25 cellular contexts compared by ENCODE assay signal in the genomic region with DNA sequence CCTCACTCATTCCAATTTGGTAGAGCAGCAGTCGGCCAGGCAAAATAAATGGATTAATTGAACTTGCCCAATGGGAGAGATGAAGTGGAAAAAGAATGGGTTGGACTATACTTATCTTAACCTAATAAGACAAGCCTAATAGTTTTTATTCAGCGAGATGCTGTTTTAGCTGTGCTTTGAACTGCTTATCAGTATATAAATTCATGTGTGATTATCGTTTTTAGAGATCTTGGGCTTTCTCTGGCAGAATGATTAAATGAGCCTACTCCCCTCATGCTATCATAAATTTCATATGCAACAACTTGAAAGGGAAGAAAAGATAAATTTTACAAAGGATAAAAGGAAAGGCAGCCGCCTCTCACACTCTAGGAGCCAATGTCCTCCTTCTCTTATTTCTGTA. TPM values are rescaled to one million over a fixed set of nuclear protein-coding genes. Genes with fewer than 3 reads are reported as not detected.
DNase-seq lines count a peak whose midpoint lies in the region; ATAC-seq and TF ChIP-seq lines count a peak whose summit lies in the region.
"Had no signal": no experiment of that assay in that cellular context is flagged by ENCODE, and none has a peak within 500 bp of the region (broad histone marks: within the 10 kb centered on the region; RNA-seq: fewer than 3 reads in every experiment).

No MANE protein-coding gene starts in this region.

- no peak overlapping the region for H3K23ac ChIP-seq in mesendoderm (ENCODE audit: low read length)

- no peaks in the 10 kb centered on the region for H3K4me1 Mint-ChIP-seq in natural killer cell
- H3K4me1 Mint-ChIP-seq: CD14-positive monocyte; CD4-positive, alpha-beta memory T cell; CD4-positive, CD25-positive, alpha-beta regulatory T cell; CD8-positive, alpha-beta memory T cell had no signal

- H3K9ac ChIP-seq in SK-N-SH (no peak overlapping the region), mesendoderm (ENCODE audit: low read length) (no peak overlapping the region), MM.1S (ENCODE audit: low read length) (no peak overlapping the region)
- H3K9ac ChIP-seq: BLaER1 had no signal

- H2AFZ ChIP-seq in SK-N-SH (ENCODE audit: low read depth): no peak overlapping the region
- no peak overlapping the region for H2AFZ ChIP-seq in MM.1S (ENCODE audit: low read length)

- CTCF ChIA-PET in SK-N-SH (lab: Yijun Ruan, JAX): interaction anchor here (0.6 to 1.9 kb wide), 6 partner anchors 29 to 300 kb away, joined by 3 to 7 read pairs (median 3); no protein-coding TSS in a partner anchor

- peak; percentile 27 for DNase-seq in SK-N-SH
- peak; percentile 14 for DNase-seq in esophagus muscularis mucosa (ENCODE audit: extremely low spot score)
- DNase-seq in mesendoderm: peak; percentile 44
- DNase-seq in MM.1S: no peak
- no peak for DNase-seq in natural killer cell
- DNase-seq: 8988T; ACHN; BE2C; C1 segment of cervical spinal cord; CD4-positive, alpha-beta memory T cell; CD4-positive, CD25-positive, alpha-beta regulatory T cell; CD8-positive, alpha-beta memory T cell; COR-L47; DMS 273 treated with DMSO at 0.1 percent for 48 hours; DMS153; DMS53; DMS79; DND-41; EL; GDM1 had no signal

- H4K8ac ChIP-seq in mesendoderm (ENCODE audit: low read depth, low read length): no peak overlapping the region

- TF ChIP-seq CTCF in SK-N-SH (IDR thresholded peaks at IDR 0.05) (no peak), esophagus muscularis mucosa (IDR thresholded peaks at IDR 0.05) (no peak), MM.1S (IDR thresholded peaks at IDR 0.05; ENCODE audit: low read length) (no peak), natural killer cell (IDR thresholded peaks at IDR 0.05) (no peak)

- TF ChIP-seq RAD21 in SK-N-SH (IDR thresholded peaks at IDR 0.05; ENCODE audit: low read length): no peak; the same call in 1 of the 2 replicates

- intact Hi-C loops in esophagus muscularis mucosa (cut with DNase I): no loop called here
- intact Hi-C loops in natural killer cell (cut with micrococcal nuclease): no loop called here

- no peaks in the 10 kb centered on the region for H3K9me2 ChIP-seq in SK-N-SH
- H3K9me2 ChIP-seq in MM.1S (replicated peaks; ENCODE audit: insufficient read depth, low read length): no peaks in the 10 kb centered on the region

- H3K36me3 ChIP-seq in SK-N-SH (replicated peaks in 1 of 2; ENCODE audit: control insufficient read depth in 1 of 2, insufficient read depth in 2 of 2, low read length in 1 of 2): peaks cover 0 to 10% of the 10 kb centered on the region in 2 experiments
- H3K36me3 ChIP-seq in esophagus muscularis mucosa: no peaks in the 10 kb centered on the region
- no peaks in the 10 kb centered on the region for H3K36me3 ChIP-seq in mesendoderm (ENCODE audit: control insufficient read depth, insufficient read depth, low read length)
- H3K36me3 ChIP-seq in MM.1S (replicated peaks; ENCODE audit: insufficient read depth, low read length): no peaks in the 10 kb centered on the region
- H3K36me3 ChIP-seq: BLaER1 had no signal

- peak in 1 of 2 experiments; percentile 93; a peak in 2 of 4 replicates for TF ChIP-seq EP300 in SK-N-SH (IDR thresholded peaks at IDR 0.05; ENCODE audit: borderline replicate concordance in 1 of 2, low read depth in 1 of 2, low read length in 1 of 2)
- TF ChIP-seq EP300 in esophagus muscularis mucosa (IDR thresholded peaks at IDR 0.05): no peak

- no peaks in the 10 kb centered on the region for H3K9me3 Mint-ChIP-seq in natural killer cell
- H3K9me3 Mint-ChIP-seq: CD8-positive, alpha-beta memory T cell had no signal

- H3K27me3 ChIP-seq in SK-N-SH (ENCODE audit: insufficient read depth) (no peaks in the 10 kb centered on the region), esophagus muscularis mucosa (no peaks in the 10 kb centered on the region), mesendoderm (ENCODE audit: insufficient read depth, low read length, poor library complexity) (no peaks in the 10 kb centered on the region), MM.1S (replicated peaks; ENCODE audit: insufficient read depth, low read length) (no peaks in the 10 kb centered on the region)
- H3K27me3 ChIP-seq: BE2C, BLaER1 had no signal

- H3K18ac ChIP-seq in mesendoderm (ENCODE audit: low read length): peak overlapping the region; percentile 92

- H3K36me3 Mint-ChIP-seq in natural killer cell: no peaks in the 10 kb centered on the region
- H3K36me3 Mint-ChIP-seq: CD14-positive monocyte; CD4-positive, alpha-beta memory T cell; CD4-positive, CD25-positive, alpha-beta regulatory T cell; CD8-positive, alpha-beta memory T cell had no signal

- no peak overlapping the region for H3K4me3 Mint-ChIP-seq in natural killer cell
- H3K4me3 Mint-ChIP-seq: CD14-positive monocyte; CD4-positive, alpha-beta memory T cell; CD4-positive, CD25-positive, alpha-beta regulatory T cell; CD8-positive, alpha-beta memory T cell had no signal

- no peak overlapping the region for H2AK5ac ChIP-seq in mesendoderm (ENCODE audit: low read length)

- H3K4me3 ChIP-seq in SK-N-SH (ENCODE audit: low read depth in 2 of 2, low read length in 1 of 2) (no peak overlapping the region), esophagus muscularis mucosa (no peak overlapping the region), mesendoderm (ENCODE audit: low read length) (no peak overlapping the region), MM.1S (ENCODE audit: low read length) (no peak overlapping the region)
- H3K4me3 ChIP-seq: BLaER1, GM12878 had no signal

- POLR2A ChIA-PET in SK-N-SH (lab: Yijun Ruan, JAX): interaction anchor here (1.0 to 2.9 kb wide), 2 partner anchors 13 to 31 kb away, joined by 3 to 21 read pairs; no protein-coding TSS in a partner anchor

- no peak overlapping the region for H3K27ac Mint-ChIP-seq in natural killer cell
- H3K27ac Mint-ChIP-seq: CD14-positive monocyte; CD4-positive, alpha-beta memory T cell; CD4-positive, CD25-positive, alpha-beta regulatory T cell; CD8-positive, alpha-beta memory T cell had no signal

- ATAC-seq in HG03095 (IDR thresholded peaks at IDR 0.05; ENCODE audit: unreplicated experiment) (no peak), natural killer cell (no peak)
- ATAC-seq: GM12878 had no signal

- H4K5ac ChIP-seq in mesendoderm (ENCODE audit: low read length): no peak overlapping the region

- H3K27ac ChIP-seq in SK-N-SH (ENCODE audit: low read depth in 2 of 2, low read length in 1 of 2) (peak overlapping the region in 1 of 2 experiments; percentile 94; a peak in 2 of 4 replicates), esophagus muscularis mucosa (replicated peaks in 1 of 4) (no peak overlapping the region), mesendoderm (ENCODE audit: low read depth, low read length) (no peak overlapping the region), MM.1S (ENCODE audit: low read length) (no peak overlapping the region)
- H3K27ac ChIP-seq: BLaER1 had no signal

- no peaks in the 10 kb centered on the region for H4K20me1 ChIP-seq in SK-N-SH (ENCODE audit: insufficient read depth)
- H4K20me1 ChIP-seq in MM.1S (ENCODE audit: insufficient read depth, low read length): no peaks in the 10 kb centered on the region
- H4K20me1 ChIP-seq: BLaER1 had no signal

- peaks cover 2% of the 10 kb centered on the region for H3F3A ChIP-seq in SK-N-SH (replicated peaks; ENCODE audit: insufficient read depth)
- H3F3A ChIP-seq in MM.1S (ENCODE audit: insufficient read depth, low read length): no peaks in the 10 kb centered on the region

- H3K4me2 ChIP-seq in SK-N-SH (no peak overlapping the region), mesendoderm (ENCODE audit: low read length) (no peak overlapping the region), MM.1S (ENCODE audit: low read depth, low read length) (no peak overlapping the region)
- H3K4me2 ChIP-seq: BLaER1 had no signal

- 66% methylated on average over 4 of the region's 4 CpGs for WGBS in SK-N-SH (ENCODE audit: low lambda C conversion rate)
- whole genome bisulfite sequencing in esophagus muscularis mucosa: 85% methylated on average over 4 of the region's 4 CpGs
- no CpG with 5 or more reads among the region's 4 CpGs for WGBS in mesendoderm (ENCODE audit: extremely low coverage, insufficient coverage, low lambda C conversion rate)

- H3K79me1 ChIP-seq in mesendoderm (ENCODE audit: low read length): no peaks in the 10 kb centered on the region

- peaks cover 6 to 31% of the 10 kb centered on the region in 2 experiments; a peak in 3 of 4 replicates for H3K4me1 ChIP-seq in SK-N-SH (ENCODE audit: control insufficient read depth in 1 of 2, insufficient read depth in 2 of 2, low read depth in 1 of 2, low read length in 1 of 2)
- H3K4me1 ChIP-seq in esophagus muscularis mucosa: no peaks in the 10 kb centered on the region
- peaks cover 5% of the 10 kb centered on the region for H3K4me1 ChIP-seq in mesendoderm (ENCODE audit: control insufficient read depth, low read depth, low read length)
- H3K4me1 ChIP-seq in MM.1S (ENCODE audit: low read length): no peaks in the 10 kb centered on the region
- H3K4me1 ChIP-seq: BLaER1 had no signal

- no peaks in the 10 kb centered on the region for H3K79me2 ChIP-seq in SK-N-SH (ENCODE audit: insufficient read depth)
- no peaks in the 10 kb centered on the region for H3K79me2 ChIP-seq in mesendoderm (ENCODE audit: control insufficient read depth, insufficient read depth, low read length)
- H3K79me2 ChIP-seq in MM.1S (ENCODE audit: low read length): no peaks in the 10 kb centered on the region

- H3K9me3 ChIP-seq in SK-N-SH (no peaks in the 10 kb centered on the region), esophagus muscularis mucosa (no peaks in the 10 kb centered on the region), MM.1S (replicated peaks; ENCODE audit: insufficient read depth, low read length) (no peaks in the 10 kb centered on the region)
- H3K9me3 ChIP-seq: BE2C, BLaER1 had no signal

- H3K27me3 Mint-ChIP-seq in natural killer cell (ENCODE audit: low read depth in 2 of 2): peaks cover 15 to 35% of the 10 kb centered on the region in 2 donors

- H3K4ac ChIP-seq in mesendoderm (ENCODE audit: low read depth, low read length): no peak overlapping the region

- no peak overlapping the region for H3K56ac ChIP-seq in mesendoderm (ENCODE audit: low read length)

- no peak for TF ChIP-seq POLR2A in esophagus muscularis mucosa (IDR thresholded peaks at IDR 0.05; ENCODE audit: low read depth)

- no peak overlapping the region for H2BK15ac ChIP-seq in mesendoderm (replicated peaks; ENCODE audit: low read depth)

- H2BK5ac ChIP-seq in mesendoderm (ENCODE audit: low read length): no peak overlapping the region

- H2BK120ac ChIP-seq in mesendoderm (ENCODE audit: low read depth, low read length): no peak overlapping the region

TF ChIP-seq in SK-N-SH, 30 proteins besides CTCF, POLR2A, EP300 and RAD21 (continues in another document):
- no peak for TF ChIP-seq FOXJ3 (CRISPR knock-in tag; IDR thresholded peaks at IDR 0.05)

RNA-seq across cellular contexts. Expression of gene SNAP25, which starts 59.8 kb away (rescaled TPM):
- 42.4 and 46.0 TPM in 2 replicates for polyA plus RNA-seq in SK-N-SH (2012; rRNA removed)
- polyA plus RNA-seq in SK-N-SH (2012; cell fraction: cytosol; rRNA removed): 46.0 and 48.8 TPM in 2 replicates
- polyA plus RNA-seq in SK-N-SH (2012; cell fraction: nucleus; rRNA removed): 89.1 and 142 TPM in 2 replicates
- total RNA-seq in esophagus muscularis mucosa (1 to 10 TPM; 2.9 to 4.8 (median 3.9) TPM), natural killer cell (not detected)
- 0.22 TPM for polyA plus RNA-seq in mesendoderm (2013, experiment 1 of 2)
- polyA plus RNA-seq in mesendoderm (2013, experiment 2 of 2): 0.20 TPM
- total RNA-seq: CD4-positive, alpha-beta memory T cell; CD4-positive, CD25-positive, alpha-beta regulatory T cell; G401; GM12878 had no signal
- polyA plus RNA-seq: CD14-positive monocyte; CD4-positive, CD25-positive, alpha-beta regulatory T cell; CD8-positive, alpha-beta memory T cell; GM12878 had no signal

Comparison
In these comparisons a context has a peak if more than half of its experiments do, and no peak if none do; other contexts are left out.
1. DNase-seq: peak in SK-N-SH (single experiment), esophagus muscularis mucosa (single experiment) and mesendoderm (single experiment); none in MM.1S (single experiment) and natural killer cell (single experiment).